ENCODE assay signal across 22 cellular contexts in genomic region chr17:74542166-74542565, GRCh38. TPM values are rescaled to one million over a fixed set of nuclear protein-coding genes. Genes with fewer than 3 reads are reported as not detected.
DNase-seq lines count a peak whose midpoint lies in the region; ATAC-seq, FAIRE-seq and TF ChIP-seq lines count a peak whose summit lies in the region.
"Had no signal": no experiment of that assay in that cellular context is flagged by ENCODE, and none has a peak within 500 bp of the region (broad histone marks: within the 10 kb centered on the region; RNA-seq: fewer than 3 reads in every experiment).

No MANE protein-coding gene starts in this region.

- no peak overlapping the region for H3K27ac Mint-ChIP-seq in glutamatergic neuron (ENCODE audit: unreplicated experiment)
- H3K27ac Mint-ChIP-seq: B cell, GM23338, HFFc6, IgD-negative memory B cell had no signal

- H3K4me1 ChIP-seq in RWPE2 (ENCODE audit: insufficient read depth, poor library complexity, severe bottlenecking), result no peaks in the 10 kb centered on the region
- H3K4me1 ChIP-seq: Caco-2 had no signal

- H3K4me1 Mint-ChIP-seq in glutamatergic neuron (ENCODE audit: low read depth, unreplicated experiment), result no peaks in the 10 kb centered on the region
- H3K4me1 Mint-ChIP-seq: CD4-positive, CD25-positive, alpha-beta regulatory T cell; GM23338 had no signal

- intact Hi-C loops in Right ventricle myocardium inferior (cut with DNase I), result no loop called here
- intact Hi-C loops in left ventricle myocardium superior (cut with micrococcal nuclease), result no loop called here
- intact Hi-C loops in posterior vena cava (cut with DNase I), result no loop called here

- H3K27me3 Mint-ChIP-seq in glutamatergic neuron (ENCODE audit: unreplicated experiment), result peaks cover 23% of the 10 kb centered on the region
- H3K27me3 Mint-ChIP-seq: CD4-positive, CD25-positive, alpha-beta regulatory T cell; IgD-negative memory B cell had no signal

- H3K9me3 Mint-ChIP-seq in glutamatergic neuron (ENCODE audit: unreplicated experiment), result peaks cover 2% of the 10 kb centered on the region
- H3K9me3 Mint-ChIP-seq: GM23338 had no signal

- no peak overlapping the region for H3K4me3 ChIP-seq in RWPE2 (ENCODE audit: severe bottlenecking)
- H3K4me3 ChIP-seq: GM23338 had no signal

- peak overlapping the region; percentile 0 for H3K4me3 Mint-ChIP-seq in glutamatergic neuron (ENCODE audit: unreplicated experiment)
- H3K4me3 Mint-ChIP-seq: B cell; CD4-positive, CD25-positive, alpha-beta regulatory T cell; GM23338; HFFc6; IgD-negative memory B cell had no signal

- no peaks in the 10 kb centered on the region for H3K9me3 ChIP-seq in RWPE2 (ENCODE audit: severe bottlenecking)
- H3K9me3 ChIP-seq: BLaER1 treated with 17β-estradiol and CSF1 and Interleukin-3, amounts not matched to agents 10 nM and 100 nM; Caco-2 had no signal

- no peak for ATAC-seq in Right ventricle myocardium inferior
- ATAC-seq in left ventricle myocardium superior, result no peak
- ATAC-seq in RWPE2 (ENCODE audit: low read depth), result no peak
- no peak for ATAC-seq in HG03571 (IDR thresholded peaks at IDR 0.05; ENCODE audit: unreplicated experiment)
- ATAC-seq: GM23338, HCT116, HepG2 had no signal

- TF ChIP-seq CTCF in RWPE2 (IDR thresholded peaks at IDR 0.05; ENCODE audit: poor library complexity, severe bottlenecking), result no peak
- TF ChIP-seq CTCF in glutamatergic neuron (IDR thresholded peaks at IDR 0.05; ENCODE audit: partially characterized antibody, unreplicated experiment), result no peak

- FAIRE-seq in urothelium cell line (lab: Jason Lieb, UNC), result no peak
- FAIRE-seq: D721Med, G401.6, GM12891, H54, HepG2 had no signal

- H3K36me3 ChIP-seq in RWPE2 (ENCODE audit: low read depth), result no peaks in the 10 kb centered on the region

- peaks cover 7% of the 10 kb centered on the region for H3K27me3 ChIP-seq in RWPE2 (ENCODE audit: insufficient read depth, poor library complexity, severe bottlenecking)

- H3K27ac ChIP-seq in RWPE2 (ENCODE audit: poor library complexity, severe bottlenecking), result no peak overlapping the region

- H3K36me3 Mint-ChIP-seq in glutamatergic neuron (ENCODE audit: unreplicated experiment), result peaks cover 5% of the 10 kb centered on the region
- H3K36me3 Mint-ChIP-seq: CD4-positive, CD25-positive, alpha-beta regulatory T cell; IgD-negative memory B cell had no signal

- peak; percentile 22 for DNase-seq in Right ventricle myocardium inferior (ENCODE audit: missing footprints)
- no peak for DNase-seq in left ventricle myocardium superior
- peak; percentile 52 for DNase-seq in RWPE2 (ENCODE audit: low spot score)
- DNase-seq in glutamatergic neuron, result no peak
- peak; percentile 60 for DNase-seq in posterior vena cava (ENCODE audit: low spot score)
- DNase-seq in NCI-H82 treated with DMSO at 0.1 percent for 48 hours (lab: John Stamatoyannopoulos, UW; ENCODE audit: unreplicated experiment), result no peak
- no peak for DNase-seq in urothelium cell line (ENCODE audit: low spot score)
- DNase-seq: Caco-2; CD4-positive, CD25-positive, alpha-beta regulatory T cell; HFFc6 had no signal

RNA-seq across cellular contexts. Expression of gene CD300C, which starts 3.7 kb away (rescaled TPM):
- total RNA-seq in Right ventricle myocardium inferior (1.2 TPM), left ventricle myocardium superior (0.82 TPM), glutamatergic neuron (ENCODE audit: unreplicated experiment) (not detected), posterior vena cava (1 to 10 TPM; 2.1 to 4.7 TPM)
- total RNA-seq: Caco-2; CD4-positive, CD25-positive, alpha-beta regulatory T cell; GM23338; HepG2; HFFc6 had no signal

RNA-seq across cellular contexts. Expression of gene CD300LB, which starts 10.9 kb away (rescaled TPM):
- total RNA-seq in Right ventricle myocardium inferior (0.19 TPM), left ventricle myocardium superior (0.25 TPM), glutamatergic neuron (ENCODE audit: unreplicated experiment) (not detected), posterior vena cava (under 1 TPM; 0.23 to 0.62 TPM)
- total RNA-seq: A172; Caco-2; CD4-positive, CD25-positive, alpha-beta regulatory T cell; GM23338; HepG2; HFFc6 had no signal

RNA-seq across cellular contexts. Expression of gene CD300H, which starts 25.1 kb away (rescaled TPM):
- total RNA-seq in Right ventricle myocardium inferior (not detected), left ventricle myocardium superior (not detected), glutamatergic neuron (ENCODE audit: unreplicated experiment) (not detected), posterior vena cava (1 to 10 TPM in 1 of 2 donors, not detected in 1; 1.2 TPM)
- total RNA-seq: A172; B cell; Caco-2; CD4-positive, CD25-positive, alpha-beta regulatory T cell; GM23338; HepG2; HFFc6 had no signal

RNA-seq across cellular contexts. Expression of gene CD300LD, which starts 49.9 kb away (rescaled TPM):
- not detected for total RNA-seq in Right ventricle myocardium inferior
- not detected for total RNA-seq in left ventricle myocardium superior
- not detected for total RNA-seq in glutamatergic neuron (ENCODE audit: unreplicated experiment)
- total RNA-seq in posterior vena cava, result not detected
- total RNA-seq: A172; B cell; Caco-2; CD4-positive, CD25-positive, alpha-beta regulatory T cell; GM23338; HepG2; HFFc6 had no signal

Comparison
In these comparisons a context has a peak if more than half of its experiments do, and no peak if none do; other contexts are left out.
1. DNase-seq: peak in Right ventricle myocardium inferior (single experiment), RWPE2 (single experiment) and posterior vena cava (single experiment); none in left ventricle myocardium superior (single experiment), glutamatergic neuron (single experiment), NCI-H82 treated with DMSO at 0.1 percent for 48 hours (single experiment) and urothelium cell line (single experiment).